Comparison of ENCODE assay signal across 1 cellular context in the genomic region with DNA sequence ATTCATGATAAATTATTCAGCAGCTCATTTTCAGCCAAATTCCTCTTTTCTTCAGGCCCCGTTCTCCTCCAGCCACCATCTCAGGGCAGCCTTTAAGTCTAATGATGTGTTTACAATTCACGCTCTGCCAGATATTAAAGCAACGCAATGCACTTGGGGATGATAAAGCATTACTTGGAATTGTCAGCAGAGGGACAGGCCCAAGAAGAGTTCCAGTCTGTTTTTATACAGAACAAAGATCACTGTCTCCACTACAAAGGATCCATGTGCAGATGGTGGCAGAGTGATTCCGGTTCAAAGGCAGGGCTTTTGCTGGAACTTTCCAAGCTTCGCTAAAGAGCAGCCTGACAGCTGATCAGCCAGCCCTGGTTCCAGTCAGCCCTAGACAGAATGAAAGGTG.
TF ChIP-seq lines count a peak whose summit lies in the region.

No MANE protein-coding gene starts in this region.

TF ChIP-seq in IMR-90, 13 proteins besides CTCF, POLR2A, EP300 and RAD21:
- TF ChIP-seq MAZ (IDR thresholded peaks at IDR 0.05; ENCODE audit: borderline replicate concordance, low read depth, low read length) = no peak
- no peak for TF ChIP-seq RFX5 (IDR thresholded peaks at IDR 0.05; ENCODE audit: low read depth, low read length)
- TF ChIP-seq ELK1 (IDR thresholded peaks at IDR 0.05; ENCODE audit: borderline replicate concordance, low read depth, low read length) = no peak
- no peak for TF ChIP-seq MXI1 (IDR thresholded peaks at IDR 0.05; ENCODE audit: borderline replicate concordance, low read depth, low read length)
- TF ChIP-seq FOS (IDR thresholded peaks at IDR 0.05; ENCODE audit: low read depth, low read length) = no peak
- TF ChIP-seq BHLHE40 (IDR thresholded peaks at IDR 0.05; ENCODE audit: low read depth, low read length) = no peak
- TF ChIP-seq RCOR1 (IDR thresholded peaks at IDR 0.05; ENCODE audit: insufficient replicate concordance, low read length) = no peak
- TF ChIP-seq SMC3 (IDR thresholded peaks at IDR 0.05; ENCODE audit: low read depth, low read length) = no peak
- no peak for TF ChIP-seq NFE2L2 (IDR thresholded peaks at IDR 0.05; ENCODE audit: low read depth, low read length)
TF ChIP-seq in IMR-90: peak in this region for 0.
